In genomic region chr17:18860161-18860972, GRCh38 we compare ENCODE assay signal across 8 cellular contexts. TPM values are rescaled to one million over a fixed set of nuclear protein-coding genes. Genes with fewer than 3 reads are reported as not detected.
DNase-seq lines count a peak whose midpoint lies in the region; ATAC-seq lines count a peak whose summit lies in the region.

No MANE protein-coding gene starts in this region.

- H3K27me3 Mint-ChIP-seq in activated T-cell treated with anti-CD3 and anti-CD28 coated beads, Interleukin-2, amount 50 U/mL, for 4 hours (ENCODE audit: low read depth) = no peaks in the 10 kb centered on the region
- no peaks in the 10 kb centered on the region for H3K27me3 Mint-ChIP-seq in activated naive CD8-positive, alpha-beta T cell treated with anti-CD3 and anti-CD28 coated beads, Interleukin-2, amount 50 U/mL, for 24 hours
- H3K27me3 Mint-ChIP-seq in stimulated activated naive CD8-positive, alpha-beta T cell treated with anti-CD3 and anti-CD28 coated beads, Interleukin-15, Interleukin-2, amounts not matched to agents 100 ng/mL and 50 ng/mL, for 24 hours = no peaks in the 10 kb centered on the region

- DNase-seq in activated T-cell treated with anti-CD3 and anti-CD28 coated beads, Interleukin-2, amount 50 U/mL, for 4 hours = no peak
- DNase-seq in activated T-cell treated with anti-CD3 and anti-CD28 coated beads, Interleukin-2, amount 50 U/mL, for 1 hour = no peak
- DNase-seq in activated naive CD8-positive, alpha-beta T cell treated with anti-CD3 and anti-CD28 coated beads, Interleukin-2, amount 50 U/mL, for 24 hours = no peak
- no peak for DNase-seq in aorta
- DNase-seq in left ventricle myocardium superior = no peak

- peak; percentile 35 to 42 for ATAC-seq in activated T-cell treated with anti-CD3 and anti-CD28 coated beads, Interleukin-2, amount 50 U/mL, for 4 hours
- ATAC-seq in HG03196 (IDR thresholded peaks at IDR 0.05; ENCODE audit: unreplicated experiment) (peak; percentile 27), aorta (ENCODE audit: low FRiP score) (no peak), HG02763 (IDR thresholded peaks at IDR 0.05; ENCODE audit: unreplicated experiment) (no peak), left ventricle myocardium superior (no peak)
- peak; percentile 38 for ATAC-seq in activated naive CD8-positive, alpha-beta T cell treated with anti-CD3 and anti-CD28 coated beads, Interleukin-2, amount 50 U/mL, for 24 hours

- H3K27me3 ChIP-seq in aorta (ENCODE audit: control insufficient read depth in 1 of 2, insufficient read depth in 2 of 2, low read length in 1 of 2) = no peaks in the 10 kb centered on the region

- H3K4me1 Mint-ChIP-seq in activated T-cell treated with anti-CD3 and anti-CD28 coated beads, Interleukin-2, amount 50 U/mL, for 4 hours (ENCODE audit: low read depth) = peaks cover 44% of the 10 kb centered on the region
- peaks cover 51% of the 10 kb centered on the region for H3K4me1 Mint-ChIP-seq in activated naive CD8-positive, alpha-beta T cell treated with anti-CD3 and anti-CD28 coated beads, Interleukin-2, amount 50 U/mL, for 24 hours
- H3K4me1 Mint-ChIP-seq in stimulated activated naive CD8-positive, alpha-beta T cell treated with anti-CD3 and anti-CD28 coated beads, Interleukin-15, Interleukin-2, amounts not matched to agents 100 ng/mL and 50 ng/mL, for 24 hours (ENCODE audit: low read depth) = peaks cover 54% of the 10 kb centered on the region

- peak overlapping the region; percentile 66 for H3K4me3 Mint-ChIP-seq in activated T-cell treated with anti-CD3 and anti-CD28 coated beads, Interleukin-2, amount 50 U/mL, for 4 hours
- H3K4me3 Mint-ChIP-seq in activated naive CD8-positive, alpha-beta T cell treated with anti-CD3 and anti-CD28 coated beads, Interleukin-2, amount 50 U/mL, for 24 hours = peak overlapping the region; percentile 58
- H3K4me3 Mint-ChIP-seq in stimulated activated naive CD8-positive, alpha-beta T cell treated with anti-CD3 and anti-CD28 coated beads, Interleukin-15, Interleukin-2, amounts not matched to agents 100 ng/mL and 50 ng/mL, for 24 hours = peak overlapping the region; percentile 34

- no peaks in the 10 kb centered on the region for H3K36me3 ChIP-seq in aorta (ENCODE audit: control insufficient read depth in 1 of 2, insufficient read depth in 2 of 2, low read length in 1 of 2)

- no peaks in the 10 kb centered on the region for H3K9me3 Mint-ChIP-seq in activated T-cell treated with anti-CD3 and anti-CD28 coated beads, Interleukin-2, amount 50 U/mL, for 4 hours
- no peaks in the 10 kb centered on the region for H3K9me3 Mint-ChIP-seq in activated naive CD8-positive, alpha-beta T cell treated with anti-CD3 and anti-CD28 coated beads, Interleukin-2, amount 50 U/mL, for 24 hours
- H3K9me3 Mint-ChIP-seq in stimulated activated naive CD8-positive, alpha-beta T cell treated with anti-CD3 and anti-CD28 coated beads, Interleukin-15, Interleukin-2, amounts not matched to agents 100 ng/mL and 50 ng/mL, for 24 hours = no peaks in the 10 kb centered on the region

- peaks cover 3% of the 10 kb centered on the region for H3K36me3 Mint-ChIP-seq in activated T-cell treated with anti-CD3 and anti-CD28 coated beads, Interleukin-2, amount 50 U/mL, for 4 hours (ENCODE audit: insufficient read depth)
- peaks cover 4% of the 10 kb centered on the region for H3K36me3 Mint-ChIP-seq in activated naive CD8-positive, alpha-beta T cell treated with anti-CD3 and anti-CD28 coated beads, Interleukin-2, amount 50 U/mL, for 24 hours (ENCODE audit: low read depth)
- H3K36me3 Mint-ChIP-seq in stimulated activated naive CD8-positive, alpha-beta T cell treated with anti-CD3 and anti-CD28 coated beads, Interleukin-15, Interleukin-2, amounts not matched to agents 100 ng/mL and 50 ng/mL, for 24 hours (ENCODE audit: low read depth) = peaks cover 4% of the 10 kb centered on the region

- H3K4me3 ChIP-seq in aorta (ENCODE audit: low read length in 2 of 2) = no peak overlapping the region

- H3K27ac ChIP-seq in aorta (ENCODE audit: low read depth in 1 of 2, low read length in 2 of 2) = no peak overlapping the region

- no peaks in the 10 kb centered on the region for H3K4me1 ChIP-seq in aorta (ENCODE audit: control insufficient read depth in 1 of 2, insufficient read depth in 2 of 2, low read length in 2 of 2)

- no peaks in the 10 kb centered on the region for H3K9me3 ChIP-seq in aorta (ENCODE audit: control insufficient read depth, low read length)

- H3K27ac Mint-ChIP-seq in activated naive CD8-positive, alpha-beta T cell treated with anti-CD3 and anti-CD28 coated beads, Interleukin-2, amount 50 U/mL, for 24 hours = peak overlapping the region; percentile 87
- peak overlapping the region; percentile 66 for H3K27ac Mint-ChIP-seq in stimulated activated naive CD8-positive, alpha-beta T cell treated with anti-CD3 and anti-CD28 coated beads, Interleukin-15, Interleukin-2, amounts not matched to agents 100 ng/mL and 50 ng/mL, for 24 hours

- WGBS in aorta, 2 donors = 91 to 93% methylated on average over 9 of the region's 9 CpGs

- intact Hi-C loops in aorta (cut with DNase I) (no loop called here), left ventricle myocardium superior (cut with micrococcal nuclease) (no loop called here)

RNA-seq across cellular contexts. Expression of gene PRPSAP2, which starts 2.4 kb away (rescaled TPM):
- total RNA-seq in activated T-cell treated with anti-CD3 and anti-CD28 coated beads, Interleukin-2, amount 50 U/mL, for 4 hours = 10 to 100 TPM; 41.6 to 50.4 (median 47.5) TPM
- 10 to 100 TPM; 20.6 to 31.8 TPM for total RNA-seq in aorta
- 10 to 100 TPM; 17.6 to 18.7 TPM for polyA plus RNA-seq in aorta
- total RNA-seq in left ventricle myocardium superior = 20.2 TPM

Comparison
In these comparisons a context has a peak if more than half of its experiments do, and no peak if none do; other contexts are left out.
1. ATAC-seq: peak in activated T-cell treated with anti-CD3 and anti-CD28 coated beads, Interleukin-2, amount 50 U/mL, for 4 hours (2 of 2), HG03196 (single experiment) and activated naive CD8-positive, alpha-beta T cell treated with anti-CD3 and anti-CD28 coated beads, Interleukin-2, amount 50 U/mL, for 24 hours (single experiment); none in aorta (single experiment), HG02763 (single experiment) and left ventricle myocardium superior (single experiment).
2. Peak in every context shown above with its lines, with median percentiles within 50 percentile points of each other: H3K4me3 Mint-ChIP-seq.